8 cellular contexts compared by ENCODE assay signal in genomic region chr6:109073344-109074235, GRCh38. TPM values are rescaled to one million over a fixed set of nuclear protein-coding genes. Genes with fewer than 3 reads are reported as not detected.
DNase-seq lines count a peak whose midpoint lies in the region; ATAC-seq, FAIRE-seq and TF ChIP-seq lines count a peak whose summit lies in the region.

No MANE protein-coding gene starts in this region.

- DNase-seq in Ammon's horn (ENCODE audit: low spot score), result peak; percentile 86
- no peak for DNase-seq in GM18507 (ENCODE audit: extremely low spot score, insufficient read length, low read depth)
- DNase-seq in NCI-H2227 (lab: John Stamatoyannopoulos, UW; ENCODE audit: unreplicated experiment), result peak; percentile 73
- DNase-seq in activated B cell treated with CpG ODN at 0.5 μM for 24 hours, result no peak
- DNase-seq in epithelial cell of esophagus (ENCODE audit: low read depth), result peak; percentile 74
- peak; percentile 65 for DNase-seq in naive B cell
- no peak for DNase-seq in 8988T

- TF ChIP-seq CTCF in activated B cell treated with CpG ODN at 0.5 μM for 24 hours (IDR thresholded peaks at IDR 0.05) (peak; percentile 89), epithelial cell of esophagus (IDR thresholded peaks at IDR 0.05; ENCODE audit: insufficient read depth, low read depth, low read length, missing control alignments) (peak; percentile 67)

- no peak overlapping the region for H3K4me3 ChIP-seq in epithelial cell of esophagus (ENCODE audit: low read length)

- CTCF ChIA-PET in activated B cell treated with CpG ODN at 0.5 μM for 24 hours (lab: Charles Lee), result interaction anchor here (0.7 to 7.6 kb wide), 30 partner anchors 11 to 555 kb away, joined by 3 to 131 read pairs (median 4); partner anchors contain the start of genes ARMC2 and SESN1

- POLR2A ChIA-PET in activated B cell treated with CpG ODN at 0.5 μM for 24 hours (lab: Charles Lee), result interaction anchor here (1.3 to 1.4 kb wide), 2 partner anchors 309 to 515 kb away, joined by 3 to 4 read pairs; partner anchors contain the start of gene CD164

- peak; percentile 83 for FAIRE-seq in GM18507 (lab: Jason Lieb, UNC)

- H3K4me3 Mint-ChIP-seq in activated B cell treated with CpG ODN at 0.5 μM for 24 hours, result no peak overlapping the region
- peak overlapping the region in 1 of 8 donors; percentile 1 for H3K4me3 Mint-ChIP-seq in naive B cell

- peaks cover 5% of the 10 kb centered on the region for H3K4me1 Mint-ChIP-seq in activated B cell treated with CpG ODN at 0.5 μM for 24 hours
- H3K4me1 Mint-ChIP-seq in naive B cell, result peaks cover 9 to 32% (median 10%) of the 10 kb centered on the region in 3 donors

- H3K36me3 Mint-ChIP-seq in activated B cell treated with CpG ODN at 0.5 μM for 24 hours (ENCODE audit: low read depth), result no peaks in the 10 kb centered on the region
- H3K36me3 Mint-ChIP-seq in naive B cell, result no peaks in the 10 kb centered on the region

- no peaks in the 10 kb centered on the region for H3K27me3 Mint-ChIP-seq in activated B cell treated with CpG ODN at 0.5 μM for 24 hours
- H3K27me3 Mint-ChIP-seq in naive B cell, result no peaks in the 10 kb centered on the region

- ATAC-seq in activated B cell treated with CpG ODN at 0.5 μM for 24 hours (ENCODE audit: low read depth) (no peak), naive B cell (ENCODE audit: low read depth in 2 of 2) (peak; percentile 55 to 75), GM19324 (IDR thresholded peaks at IDR 0.05; ENCODE audit: low FRiP score, unreplicated experiment) (no peak)

- intact Hi-C loops in activated B cell treated with CpG ODN at 0.5 μM for 24 hours (cut with micrococcal nuclease), result loop anchor here (1.0 to 10.0 kb wide), 8 partner anchors 66 to 956 kb away; no protein-coding TSS in a partner anchor

- H3K9me3 Mint-ChIP-seq in activated B cell treated with CpG ODN at 0.5 μM for 24 hours (no peaks in the 10 kb centered on the region), naive B cell (no peaks in the 10 kb centered on the region)

- H3K27ac Mint-ChIP-seq in activated B cell treated with CpG ODN at 0.5 μM for 24 hours (no peak overlapping the region), naive B cell (no peak overlapping the region)

RNA-seq across cellular contexts. Expression of gene SESN1, which starts 21.1 kb away (rescaled TPM):
- total RNA-seq in activated B cell treated with CpG ODN at 0.5 μM for 24 hours, result 6.5 and 9.1 TPM in 2 replicates
- 100 to 1,000 TPM in 2 of 6 donors, 10 to 100 TPM in 4; 28.4 to 148 (median 55.7) TPM for polyA plus RNA-seq in naive B cell (ENCODE audit: low read depth in 6 of 6)

RNA-seq across cellular contexts. Expression of gene CEP57L1, which starts 21.7 kb away (rescaled TPM):
- 4.7 and 6.1 TPM in 2 replicates for total RNA-seq in activated B cell treated with CpG ODN at 0.5 μM for 24 hours
- 10 to 100 TPM in 2 of 6 donors, 1 to 10 TPM in 4; 6.7 to 14.3 (median 9.5) TPM for polyA plus RNA-seq in naive B cell (ENCODE audit: low read depth in 6 of 6)

Comparison
In these comparisons a context has a peak if more than half of its experiments do, and no peak if none do; other contexts are left out.
1. DNase-seq: peak in Ammon's horn (single experiment), NCI-H2227 (single experiment), epithelial cell of esophagus (single experiment) and naive B cell (single experiment); none in GM18507 (single experiment), activated B cell treated with CpG ODN at 0.5 μM for 24 hours (single experiment) and 8988T (single experiment).
2. ATAC-seq: peak in naive B cell (2 of 2); none in activated B cell treated with CpG ODN at 0.5 μM for 24 hours (single experiment) and GM19324 (single experiment).